ENCODE assay signal across 12 cellular contexts in the genomic region with DNA sequence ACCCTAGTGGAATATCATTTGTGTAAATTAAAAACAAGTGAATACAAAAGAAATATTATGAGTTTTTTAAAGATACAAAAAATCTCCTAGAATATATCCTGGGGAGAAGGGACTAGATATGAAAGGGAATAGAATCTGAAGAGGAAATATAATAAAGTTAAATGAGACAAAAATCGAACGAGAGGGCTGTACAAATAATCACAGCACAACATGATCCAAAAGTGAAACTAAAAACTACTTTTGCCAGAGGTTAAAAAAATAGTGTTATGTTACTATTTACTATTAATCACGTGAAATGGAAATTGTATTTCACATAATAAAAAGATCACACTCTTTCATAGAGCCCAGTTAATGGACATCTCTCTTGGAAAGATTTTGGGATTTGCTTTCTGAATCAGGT. TPM values are rescaled to one million over a fixed set of nuclear protein-coding genes. Genes with fewer than 3 reads are reported as not detected.
DNase-seq lines count a peak whose midpoint lies in the region; ATAC-seq and TF ChIP-seq lines count a peak whose summit lies in the region.
"Had no signal": no experiment of that assay in that cellular context is flagged by ENCODE, and none has a peak within 500 bp of the region (broad histone marks: within the 10 kb centered on the region; RNA-seq: fewer than 3 reads in every experiment).

No MANE protein-coding gene starts in this region.

- H3K36me3 ChIP-seq in fibroblast of lung (ENCODE audit: control insufficient read depth, insufficient read depth, low read length): no peaks in the 10 kb centered on the region
- H3K36me3 ChIP-seq in thoracic aorta: no peaks in the 10 kb centered on the region
- no peaks in the 10 kb centered on the region for H3K36me3 ChIP-seq in upper lobe of left lung

- no peaks in the 10 kb centered on the region for H3K27me3 Mint-ChIP-seq in activated naive CD4-positive, alpha-beta T cell treated with anti-CD3 and anti-CD28 coated beads, Interleukin-2, amount 50 U/mL, for 24 hours

- H3K9me3 ChIP-seq in fibroblast of lung (ENCODE audit: control insufficient read depth, insufficient read depth, low read depth, low read length): no peaks in the 10 kb centered on the region
- H3K9me3 ChIP-seq in thoracic aorta: no peaks in the 10 kb centered on the region
- H3K9me3 ChIP-seq in upper lobe of left lung: peaks cover 0 to 7% (median 0%) of the 10 kb centered on the region in 4 donors

- peaks cover 51% of the 10 kb centered on the region for H3K4me1 Mint-ChIP-seq in activated naive CD4-positive, alpha-beta T cell treated with anti-CD3 and anti-CD28 coated beads, Interleukin-2, amount 50 U/mL, for 24 hours

- H3K27ac Mint-ChIP-seq in activated naive CD4-positive, alpha-beta T cell treated with anti-CD3 and anti-CD28 coated beads, Interleukin-2, amount 50 U/mL, for 24 hours: no peak overlapping the region
- H3K27ac Mint-ChIP-seq: brain had no signal

- TF ChIP-seq CTCF in fibroblast of lung (conservative IDR thresholded peaks at IDR 0.05 in 1 of 2, IDR thresholded peaks at IDR 0.05 in 1 of 2; ENCODE audit: low read depth in 1 of 2, low read length in 2 of 2) (no peak), thoracic aorta (IDR thresholded peaks at IDR 0.05) (no peak), upper lobe of left lung (IDR thresholded peaks at IDR 0.05) (no peak)

- no peaks in the 10 kb centered on the region for H3K36me3 Mint-ChIP-seq in activated naive CD4-positive, alpha-beta T cell treated with anti-CD3 and anti-CD28 coated beads, Interleukin-2, amount 50 U/mL, for 24 hours
- H3K36me3 Mint-ChIP-seq: brain had no signal

- ATAC-seq in thoracic aorta (ENCODE audit: insufficient number of reproducible peaks, low FRiP score, low read depth) (no peak), upper lobe of left lung (ENCODE audit: low FRiP score in 2 of 2) (no peak), GM18520 (IDR thresholded peaks at IDR 0.05; ENCODE audit: unreplicated experiment) (no peak)

- H3K27me3 ChIP-seq in fibroblast of lung (ENCODE audit: control insufficient read depth, insufficient read depth, low read length) (no peaks in the 10 kb centered on the region), thoracic aorta (replicated peaks; ENCODE audit: insufficient read depth) (no peaks in the 10 kb centered on the region), upper lobe of left lung (no peaks in the 10 kb centered on the region)

- TF ChIP-seq POLR2A in upper lobe of left lung (IDR thresholded peaks at IDR 0.05): no peak

- H3K9me3 Mint-ChIP-seq in activated naive CD4-positive, alpha-beta T cell treated with anti-CD3 and anti-CD28 coated beads, Interleukin-2, amount 50 U/mL, for 24 hours: no peaks in the 10 kb centered on the region

- no peak for TF ChIP-seq EP300 in upper lobe of left lung (IDR thresholded peaks at IDR 0.05)

- peak overlapping the region; percentile 61 for H2AFZ ChIP-seq in fibroblast of lung (ENCODE audit: low read length)

- peak overlapping the region; percentile 70 for H3K4me2 ChIP-seq in fibroblast of lung (ENCODE audit: extremely low read depth, insufficient read depth, low read length)

- no peaks in the 10 kb centered on the region for H4K20me1 ChIP-seq in fibroblast of lung (ENCODE audit: control insufficient read depth, extremely low read depth, insufficient read depth, low read length)

- no peak overlapping the region for H3K9ac ChIP-seq in fibroblast of lung (ENCODE audit: insufficient read depth, low read length)

- H3K4me3 ChIP-seq in fibroblast of lung (replicated peaks in 1 of 4; ENCODE audit: control extremely low read depth in 1 of 4, insufficient read depth in 1 of 4, low read depth in 3 of 4, low read length in 4 of 4) (peak overlapping the region in 1 of 4 experiments; percentile 13), thoracic aorta (peak overlapping the region; percentile 54), upper lobe of left lung (peak overlapping the region in 2 of 4 donors; percentile 13 to 21)
- H3K4me3 ChIP-seq: skin epidermis had no signal

- H3K79me2 ChIP-seq in fibroblast of lung (ENCODE audit: control insufficient read depth, insufficient read depth, low read length): no peaks in the 10 kb centered on the region

- DNase-seq in activated naive CD4-positive, alpha-beta T cell treated with Interleukin-2 at 50 U/mL for 16 hours: no peak
- DNase-seq in OCI-M1 (lab: John Stamatoyannopoulos, UW) (peak; percentile 45), fibroblast of lung (ENCODE audit: low read depth in 2 of 2) (peak in 1 of 2 donors; percentile 11), thoracic aorta (ENCODE audit: low spot score) (no peak), upper lobe of left lung (no peak), DMS53 (lab: John Stamatoyannopoulos, UW) (no peak)
- DNase-seq: GF-D8; NK-92 treated with Interleukin-12 subunit alpha and Interleukin-12 subunit beta, amount 100 ng/mL, for 24 hours had no signal

- WGBS in upper lobe of left lung, 2 donors: 27 to 30% methylated on average over 3 of the region's 3 CpGs

- H3K27ac ChIP-seq in fibroblast of lung (ENCODE audit: insufficient read depth, low read length) (no peak overlapping the region), thoracic aorta (no peak overlapping the region), upper lobe of left lung (no peak overlapping the region)
- H3K27ac ChIP-seq: skin epidermis had no signal

- H3K4me1 ChIP-seq in fibroblast of lung (ENCODE audit: control insufficient read depth, extremely low read depth, insufficient read depth, low read length) (no peaks in the 10 kb centered on the region), thoracic aorta (ENCODE audit: control insufficient read depth in 1 of 2, low read depth in 2 of 2) (peaks cover 9 to 21% of the 10 kb centered on the region in 2 donors), upper lobe of left lung (peaks cover 0 to 22% (median 17%) of the 10 kb centered on the region in 4 donors)

- H3K4me3 Mint-ChIP-seq in activated naive CD4-positive, alpha-beta T cell treated with anti-CD3 and anti-CD28 coated beads, Interleukin-2, amount 50 U/mL, for 24 hours: peak overlapping the region; percentile 62
- H3K4me3 Mint-ChIP-seq: brain had no signal

RNA-seq across cellular contexts. Expression of gene CGGBP1, which starts 28.6 kb away (rescaled TPM):
- total RNA-seq in fibroblast of lung (56.5 and 71.0 TPM in 2 replicates), thoracic aorta (10 to 100 TPM; 52.7 to 83.8 TPM), upper lobe of left lung (100 to 1,000 TPM in 1 of 6 donors, 10 to 100 TPM in 5; 41.7 to 114 (median 60.8) TPM)
- 61.1 and 70.8 TPM in 2 replicates for polyA plus RNA-seq in fibroblast of lung
- polyA plus RNA-seq in fibroblast of lung (2012): 38.4 and 43.3 TPM in 2 replicates
- 22.7 and 32.5 TPM in 2 replicates for polyA minus RNA-seq in fibroblast of lung (ENCODE audit: low replicate concordance)

RNA-seq across cellular contexts. Expression of gene ZNF654, which starts 28.9 kb away (rescaled TPM):
- total RNA-seq in fibroblast of lung: 14.4 and 16.3 TPM in 2 replicates
- polyA plus RNA-seq in fibroblast of lung: 4.3 and 6.5 TPM in 2 replicates
- 3.4 and 6.2 TPM in 2 replicates for polyA plus RNA-seq in fibroblast of lung (2012)
- 1.4 and 3.2 TPM in 2 replicates for polyA minus RNA-seq in fibroblast of lung (ENCODE audit: low replicate concordance)
- total RNA-seq in thoracic aorta: 10 to 100 TPM in 1 of 2 donors, 1 to 10 TPM in 1; 7.7 to 15.4 TPM
- 10 to 100 TPM in 5 of 6 donors, 1 to 10 TPM in 1; 4.9 to 21.4 (median 13.8) TPM for total RNA-seq in upper lobe of left lung
